In genomic region chr1:65209005-65209885, GRCh38 we compare ENCODE assay signal across 8 cellular contexts.
DNase-seq lines count a peak whose midpoint lies in the region; ATAC-seq and TF ChIP-seq lines count a peak whose summit lies in the region.

No MANE protein-coding gene starts in this region.

- intact Hi-C loops in right lobe of liver (cut with DNase I): loop anchor here in 1 of 2 donors (10.0 kb wide), 1 partner anchor 144 kb away; no protein-coding TSS in a partner anchor

- 13% methylated on average over 6 of the region's 6 CpGs for WGBS in right lobe of liver (ENCODE audit: insufficient coverage, low coverage, low lambda C conversion rate, missing lambda C conversion rate)

- TF ChIP-seq POLR2A in right lobe of liver (IDR thresholded peaks at IDR 0.05): no peak

- no peak overlapping the region for H3K4me3 ChIP-seq in choroid plexus epithelial cell (ENCODE audit: low read depth, low read length)
- H3K4me3 ChIP-seq in right lobe of liver: no peak overlapping the region

- peak overlapping the region in 2 of 3 donors; percentile 8 to 70 for H3K27ac ChIP-seq in right lobe of liver

- peaks cover 0 to 23% (median 7%) of the 10 kb centered on the region in 4 donors for H3K4me1 ChIP-seq in right lobe of liver

- H3K27me3 ChIP-seq in right lobe of liver: no peaks in the 10 kb centered on the region

- peak; percentile 46 for ATAC-seq in HG02884 (IDR thresholded peaks at IDR 0.05; ENCODE audit: unreplicated experiment)
- peak; percentile 63 to 77 (median 76) for ATAC-seq in right lobe of liver
- ATAC-seq in GM21529 (IDR thresholded peaks at IDR 0.05; ENCODE audit: unreplicated experiment): no peak

- H3K36me3 ChIP-seq in right lobe of liver: no peaks in the 10 kb centered on the region

- H3K9me3 ChIP-seq in right lobe of liver: no peaks in the 10 kb centered on the region

- TF ChIP-seq CTCF in choroid plexus epithelial cell (conservative IDR thresholded peaks at IDR 0.05; ENCODE audit: low read depth, low read length) (peak; percentile 74), right lobe of liver (IDR thresholded peaks at IDR 0.05) (peak; percentile 65 to 69 (median 68))

- DNase-seq in NCI-H82 (lab: John Stamatoyannopoulos, UW) (peak; percentile 60), NCI-H82 treated with DMSO at 0.1 percent for 48 hours (lab: John Stamatoyannopoulos, UW; ENCODE audit: unreplicated experiment) (no peak), NOMO-1 treated with DMSO at 0.1 percent for 48 hours (lab: John Stamatoyannopoulos, UW; ENCODE audit: unreplicated experiment) (peak; percentile 66), choroid plexus epithelial cell (ENCODE audit: low read depth) (peak; percentile 75), right lobe of liver (no peak), NCI-H2107 (lab: John Stamatoyannopoulos, UW) (no peak)

Comparison
In these comparisons a context has a peak if more than half of its experiments do, and no peak if none do; other contexts are left out.
1. DNase-seq: peak in NCI-H82 (single experiment), NOMO-1 treated with DMSO at 0.1 percent for 48 hours (single experiment) and choroid plexus epithelial cell (single experiment); none in NCI-H82 treated with DMSO at 0.1 percent for 48 hours (single experiment), right lobe of liver (0 of 3) and NCI-H2107 (single experiment).